8 cellular contexts compared by ENCODE assay signal in the genomic region with DNA sequence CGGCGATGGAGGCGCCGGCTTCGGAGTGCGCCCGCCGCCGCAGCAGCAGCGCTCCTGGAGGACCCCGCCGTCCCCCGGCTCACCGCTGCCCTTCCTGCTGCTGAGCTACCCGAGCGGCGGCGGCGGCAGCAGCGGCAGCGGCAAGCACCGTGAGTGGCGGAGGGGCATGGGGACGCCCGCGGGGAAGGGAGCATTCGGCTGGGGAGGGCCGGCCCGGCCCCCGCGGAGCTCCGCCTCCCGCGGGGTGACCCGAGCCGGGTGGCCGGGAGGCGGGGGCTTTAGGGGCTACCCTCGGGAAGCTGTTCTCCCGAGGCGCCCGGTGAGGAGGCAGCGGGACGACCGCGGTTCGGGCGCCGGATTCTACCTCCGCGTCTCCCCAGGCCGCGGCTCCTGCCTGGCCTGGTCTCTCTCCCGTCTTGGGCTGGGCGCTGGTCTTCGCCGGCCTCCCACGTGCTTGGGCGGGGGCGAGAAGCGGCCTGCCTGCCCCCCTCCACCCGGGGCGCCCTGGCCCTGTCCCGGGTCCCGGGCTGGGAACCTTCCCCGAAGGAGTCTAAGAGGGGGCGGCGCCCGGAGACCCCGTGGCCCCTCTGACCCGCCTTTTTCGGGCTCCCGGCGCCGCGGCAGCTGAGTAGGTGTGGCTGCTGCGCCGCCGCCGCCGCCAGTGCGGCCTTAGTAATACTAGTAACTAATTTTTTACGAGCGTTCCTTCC. TPM values are rescaled to one million over a fixed set of nuclear protein-coding genes. Genes with fewer than 3 reads are reported as not detected.
A peak's percentile ranks its signal among the peaks of the same experiment; 100 is the strongest.
DNase-seq lines count a peak whose midpoint lies in the region; ATAC-seq and TF ChIP-seq lines count a peak whose summit lies in the region.

No MANE protein-coding gene starts in this region.

- DNase-seq in GM19238 (ENCODE audit: insufficient read length, low spot score) (peak; percentile 74), NCI-H774 (lab: John Stamatoyannopoulos, UW) (peak; percentile 54)
- peak; percentile 78 for DNase-seq in activated CD8-positive, alpha-beta memory T cell treated with anti-CD3 and anti-CD28 coated beads, Interleukin-2, amount 10 ng/mL, durations not matched to agents 7 days and 5 days
- peak; percentile 61 to 69 for DNase-seq in stimulated activated CD8-positive, alpha-beta memory T cell treated with anti-CD3 and anti-CD28 coated beads, Interleukin-15, amount 100 ng/mL, for 48 hours (ENCODE audit: low read depth in 2 of 2)

- H3K4me1 ChIP-seq in endocrine pancreas (ENCODE audit: control insufficient read depth, insufficient read depth, low read length) = peaks cover 19% of the 10 kb centered on the region
- peaks cover 6% of the 10 kb centered on the region for H3K4me1 ChIP-seq in mesodermal cell (ENCODE audit: control insufficient read depth, insufficient read depth, low read length, poor library complexity, severe bottlenecking)

- no peak for TF ChIP-seq CTCF in C4-2B (conservative IDR thresholded peaks at IDR 0.05)

- H3K9ac ChIP-seq in endocrine pancreas (ENCODE audit: control insufficient read depth, insufficient read depth, low read length) = peak overlapping the region; percentile 97

- H3K4me3 Mint-ChIP-seq in activated CD8-positive, alpha-beta memory T cell treated with anti-CD3 and anti-CD28 coated beads, Interleukin-2, amount 10 ng/mL, durations not matched to agents 7 days and 5 days = peak overlapping the region; percentile 91

- H3K27me3 Mint-ChIP-seq in activated CD8-positive, alpha-beta memory T cell treated with anti-CD3 and anti-CD28 coated beads, Interleukin-2, amount 10 ng/mL, durations not matched to agents 7 days and 5 days = no peaks in the 10 kb centered on the region

- H3K36me3 ChIP-seq in endocrine pancreas (ENCODE audit: control insufficient read depth, insufficient read depth, low read length) (no peaks in the 10 kb centered on the region), mesodermal cell (ENCODE audit: control insufficient read depth, insufficient read depth, low read length) (peaks cover 7% of the 10 kb centered on the region)

- no peaks in the 10 kb centered on the region for H3K27me3 ChIP-seq in endocrine pancreas (ENCODE audit: control insufficient read depth, insufficient read depth, low read length)

- H3K9me3 ChIP-seq in endocrine pancreas (ENCODE audit: control insufficient read depth, low read length) (no peaks in the 10 kb centered on the region), mesodermal cell (ENCODE audit: control insufficient read depth, low read length) (no peaks in the 10 kb centered on the region)

- peak overlapping the region; percentile 98 for H3K4me3 ChIP-seq in endocrine pancreas (ENCODE audit: control insufficient read depth, insufficient read depth, low read length)
- H3K4me3 ChIP-seq in mesodermal cell (ENCODE audit: extremely low read depth, insufficient read depth, low read length, poor library complexity, severe bottlenecking) = peak overlapping the region; percentile 73

- peak; percentile 56 for ATAC-seq in HG03342 (IDR thresholded peaks at IDR 0.05; ENCODE audit: unreplicated experiment)
- ATAC-seq in activated CD8-positive, alpha-beta memory T cell treated with anti-CD3 and anti-CD28 coated beads, Interleukin-2, amount 10 ng/mL, durations not matched to agents 7 days and 5 days = peak; percentile 76

- 0% methylated on average over 63 to 71 of the region's 84 CpGs for WGBS in mesodermal cell (ENCODE audit: insufficient coverage in 2 of 2), 2 experiments

- H3K27ac ChIP-seq in C4-2B (peak overlapping the region; percentile 87), mesodermal cell (ENCODE audit: low read depth, low read length, severe bottlenecking) (peak overlapping the region; percentile 87)

- peak overlapping the region; percentile 86 for H3K27ac Mint-ChIP-seq in activated CD8-positive, alpha-beta memory T cell treated with anti-CD3 and anti-CD28 coated beads, Interleukin-2, amount 10 ng/mL, durations not matched to agents 7 days and 5 days

- H3K9me3 Mint-ChIP-seq in activated CD8-positive, alpha-beta memory T cell treated with anti-CD3 and anti-CD28 coated beads, Interleukin-2, amount 10 ng/mL, durations not matched to agents 7 days and 5 days (ENCODE audit: low read depth) = no peaks in the 10 kb centered on the region

- H3K4me1 Mint-ChIP-seq in activated CD8-positive, alpha-beta memory T cell treated with anti-CD3 and anti-CD28 coated beads, Interleukin-2, amount 10 ng/mL, durations not matched to agents 7 days and 5 days = peaks cover 22% of the 10 kb centered on the region

- CTCF ChIA-PET in activated CD8-positive, alpha-beta memory T cell treated with anti-CD3 and anti-CD28 coated beads, Interleukin-2, amount 10 ng/mL, durations not matched to agents 7 days and 5 days (lab: Charles Lee) = interaction anchor here (0.7 to 4.9 kb wide), 10 partner anchors 8 to 304 kb away, joined by 3 to 57 read pairs (median 5); partner anchors contain the start of genes RUFY3 and UTP3

- H3K36me3 Mint-ChIP-seq in activated CD8-positive, alpha-beta memory T cell treated with anti-CD3 and anti-CD28 coated beads, Interleukin-2, amount 10 ng/mL, durations not matched to agents 7 days and 5 days = no peaks in the 10 kb centered on the region

RNA-seq across cellular contexts. Expression of gene RUFY3, which starts 16.5 kb away (rescaled TPM):
- 10 to 100 TPM; 12.7 to 22.8 TPM for total RNA-seq in activated CD8-positive, alpha-beta memory T cell treated with anti-CD3 and anti-CD28 coated beads, Interleukin-2, amount 10 ng/mL, durations not matched to agents 7 days and 5 days
- polyA plus RNA-seq in mesodermal cell (2013, experiment 1 of 2) = 56.2 TPM
- polyA plus RNA-seq in mesodermal cell (2013, experiment 2 of 2) = 52.7 TPM

RNA-seq across cellular contexts. Expression of gene UTP3, which starts 17.0 kb away (rescaled TPM):
- 10 to 100 TPM; 28.0 to 33.6 TPM for total RNA-seq in activated CD8-positive, alpha-beta memory T cell treated with anti-CD3 and anti-CD28 coated beads, Interleukin-2, amount 10 ng/mL, durations not matched to agents 7 days and 5 days
- 28.0 TPM for polyA plus RNA-seq in mesodermal cell (2013, experiment 1 of 2)
- polyA plus RNA-seq in mesodermal cell (2013, experiment 2 of 2) = 31.3 TPM

RNA-seq across cellular contexts. Expression of gene JCHAIN, which starts 39.0 kb away (rescaled TPM):
- not detected for total RNA-seq in activated CD8-positive, alpha-beta memory T cell treated with anti-CD3 and anti-CD28 coated beads, Interleukin-2, amount 10 ng/mL, durations not matched to agents 7 days and 5 days
- not detected for polyA plus RNA-seq in mesodermal cell (2013, experiment 1 of 2)
- not detected for polyA plus RNA-seq in mesodermal cell (2013, experiment 2 of 2)

Comparison
In these comparisons a context has a peak if more than half of its experiments do, and no peak if none do; other contexts are left out.
1. Peak in every context shown above with its lines: DNase-seq, ATAC-seq, H3K4me3 ChIP-seq and H3K27ac ChIP-seq.